In the genomic region with DNA sequence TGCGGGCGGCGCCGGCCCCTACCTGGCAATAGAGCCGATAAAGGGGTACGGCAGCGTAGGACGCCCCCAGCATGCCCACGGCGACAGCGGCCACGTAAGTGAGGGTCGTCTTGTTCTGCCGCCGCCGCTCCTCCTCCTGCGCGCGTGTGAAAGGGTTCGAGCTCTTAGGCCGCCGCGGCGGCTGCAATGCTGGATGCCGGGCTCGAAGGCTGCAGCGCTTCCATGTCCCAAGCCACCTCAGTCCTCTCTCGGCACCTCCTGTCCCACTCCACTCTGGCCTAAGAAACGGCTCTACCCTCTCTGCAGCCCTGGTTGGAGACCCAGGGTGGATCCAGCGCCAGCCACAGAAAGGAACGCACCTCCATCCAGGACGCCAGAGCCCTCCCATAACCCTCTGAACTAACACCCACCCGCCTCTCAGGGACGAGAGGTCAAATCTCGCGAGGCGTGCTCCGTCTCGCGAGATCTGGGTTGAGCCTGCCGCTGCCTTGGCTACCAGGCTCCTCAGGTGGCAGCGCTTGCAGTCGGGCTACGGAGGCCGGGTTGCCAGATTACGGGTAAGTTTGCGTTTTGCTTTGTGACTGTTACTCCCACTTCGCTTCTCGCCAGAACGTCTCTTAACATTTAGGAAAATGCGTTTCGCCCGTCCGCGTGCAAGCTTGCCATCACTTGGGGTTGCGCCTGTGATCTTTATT, we compare ENCODE assay signal across 1 cellular context.
A peak's percentile ranks its signal among the peaks of the same experiment; 100 is the strongest.
TF ChIP-seq lines count a peak whose summit lies in the region.

Gene COX11, minus strand, starts transcription at position 396 of the 695 bp plus-strand sequence. Its CDS starts 8 bp downstream, at position 388.
Gene STXBP4, plus strand, starts transcription at position 507 of the 695 bp plus-strand sequence. CDS start 17,455 bp downstream, outside the sequence.

TF ChIP-seq in WTC11, 78 proteins besides CTCF, POLR2A, EP300 and RAD21 (continued from another document and continues in another):
- TF ChIP-seq, protein P1, sequence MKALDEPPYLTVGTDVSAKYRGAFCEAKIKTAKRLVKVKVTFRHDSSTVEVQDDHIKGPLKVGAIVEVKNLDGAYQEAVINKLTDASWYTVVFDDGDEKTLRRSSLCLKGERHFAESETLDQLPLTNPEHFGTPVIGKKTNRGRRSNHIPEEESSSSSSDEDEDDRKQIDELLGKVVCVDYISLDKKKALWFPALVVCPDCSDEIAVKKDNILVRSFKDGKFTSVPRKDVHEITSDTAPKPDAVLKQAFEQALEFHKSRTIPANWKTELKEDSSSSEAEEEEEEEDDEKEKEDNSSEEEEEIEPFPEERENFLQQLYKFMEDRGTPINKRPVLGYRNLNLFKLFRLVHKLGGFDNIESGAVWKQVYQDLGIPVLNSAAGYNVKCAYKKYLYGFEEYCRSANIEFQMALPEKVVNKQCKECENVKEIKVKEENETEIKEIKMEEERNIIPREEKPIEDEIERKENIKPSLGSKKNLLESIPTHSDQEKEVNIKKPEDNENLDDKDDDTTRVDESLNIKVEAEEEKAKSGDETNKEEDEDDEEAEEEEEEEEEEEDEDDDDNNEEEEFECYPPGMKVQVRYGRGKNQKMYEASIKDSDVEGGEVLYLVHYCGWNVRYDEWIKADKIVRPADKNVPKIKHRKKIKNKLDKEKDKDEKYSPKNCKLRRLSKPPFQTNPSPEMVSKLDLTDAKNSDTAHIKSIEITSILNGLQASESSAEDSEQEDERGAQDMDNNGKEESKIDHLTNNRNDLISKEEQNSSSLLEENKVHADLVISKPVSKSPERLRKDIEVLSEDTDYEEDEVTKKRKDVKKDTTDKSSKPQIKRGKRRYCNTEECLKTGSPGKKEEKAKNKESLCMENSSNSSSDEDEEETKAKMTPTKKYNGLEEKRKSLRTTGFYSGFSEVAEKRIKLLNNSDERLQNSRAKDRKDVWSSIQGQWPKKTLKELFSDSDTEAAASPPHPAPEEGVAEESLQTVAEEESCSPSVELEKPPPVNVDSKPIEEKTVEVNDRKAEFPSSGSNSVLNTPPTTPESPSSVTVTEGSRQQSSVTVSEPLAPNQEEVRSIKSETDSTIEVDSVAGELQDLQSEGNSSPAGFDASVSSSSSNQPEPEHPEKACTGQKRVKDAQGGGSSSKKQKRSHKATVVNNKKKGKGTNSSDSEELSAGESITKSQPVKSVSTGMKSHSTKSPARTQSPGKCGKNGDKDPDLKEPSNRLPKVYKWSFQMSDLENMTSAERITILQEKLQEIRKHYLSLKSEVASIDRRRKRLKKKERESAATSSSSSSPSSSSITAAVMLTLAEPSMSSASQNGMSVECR (CRISPR knock-in tag; IDR thresholded peaks at IDR 0.05; ENCODE audit: borderline replicate concordance): peak; percentile 72; the same call in 1 of the 2 replicates
- no peak for TF ChIP-seq FOXJ3 (CRISPR knock-in tag; IDR thresholded peaks at IDR 0.05; ENCODE audit: borderline replicate concordance)
- TF ChIP-seq FOXK1 (CRISPR knock-in tag; IDR thresholded peaks at IDR 0.05): peak; percentile 72
- TF ChIP-seq HMGA2 (CRISPR knock-in tag; IDR thresholded peaks at IDR 0.05): no peak
- TF ChIP-seq, protein P2, sequence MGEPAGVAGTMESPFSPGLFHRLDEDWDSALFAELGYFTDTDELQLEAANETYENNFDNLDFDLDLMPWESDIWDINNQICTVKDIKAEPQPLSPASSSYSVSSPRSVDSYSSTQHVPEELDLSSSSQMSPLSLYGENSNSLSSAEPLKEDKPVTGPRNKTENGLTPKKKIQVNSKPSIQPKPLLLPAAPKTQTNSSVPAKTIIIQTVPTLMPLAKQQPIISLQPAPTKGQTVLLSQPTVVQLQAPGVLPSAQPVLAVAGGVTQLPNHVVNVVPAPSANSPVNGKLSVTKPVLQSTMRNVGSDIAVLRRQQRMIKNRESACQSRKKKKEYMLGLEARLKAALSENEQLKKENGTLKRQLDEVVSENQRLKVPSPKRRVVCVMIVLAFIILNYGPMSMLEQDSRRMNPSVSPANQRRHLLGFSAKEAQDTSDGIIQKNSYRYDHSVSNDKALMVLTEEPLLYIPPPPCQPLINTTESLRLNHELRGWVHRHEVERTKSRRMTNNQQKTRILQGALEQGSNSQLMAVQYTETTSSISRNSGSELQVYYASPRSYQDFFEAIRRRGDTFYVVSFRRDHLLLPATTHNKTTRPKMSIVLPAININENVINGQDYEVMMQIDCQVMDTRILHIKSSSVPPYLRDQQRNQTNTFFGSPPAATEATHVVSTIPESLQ (CRISPR knock-in tag; IDR thresholded peaks at IDR 0.05): no peak
- TF ChIP-seq GRHL2 (CRISPR knock-in tag; IDR thresholded peaks at IDR 0.05; ENCODE audit: insufficient replicate concordance, severe bottlenecking): no peak
- TF ChIP-seq ZNF671 (CRISPR knock-in tag; IDR thresholded peaks at IDR 0.05): no peak
- no peak for TF ChIP-seq PREB (CRISPR knock-in tag; IDR thresholded peaks at IDR 0.05; ENCODE audit: borderline replicate concordance)
- TF ChIP-seq, protein P3, sequence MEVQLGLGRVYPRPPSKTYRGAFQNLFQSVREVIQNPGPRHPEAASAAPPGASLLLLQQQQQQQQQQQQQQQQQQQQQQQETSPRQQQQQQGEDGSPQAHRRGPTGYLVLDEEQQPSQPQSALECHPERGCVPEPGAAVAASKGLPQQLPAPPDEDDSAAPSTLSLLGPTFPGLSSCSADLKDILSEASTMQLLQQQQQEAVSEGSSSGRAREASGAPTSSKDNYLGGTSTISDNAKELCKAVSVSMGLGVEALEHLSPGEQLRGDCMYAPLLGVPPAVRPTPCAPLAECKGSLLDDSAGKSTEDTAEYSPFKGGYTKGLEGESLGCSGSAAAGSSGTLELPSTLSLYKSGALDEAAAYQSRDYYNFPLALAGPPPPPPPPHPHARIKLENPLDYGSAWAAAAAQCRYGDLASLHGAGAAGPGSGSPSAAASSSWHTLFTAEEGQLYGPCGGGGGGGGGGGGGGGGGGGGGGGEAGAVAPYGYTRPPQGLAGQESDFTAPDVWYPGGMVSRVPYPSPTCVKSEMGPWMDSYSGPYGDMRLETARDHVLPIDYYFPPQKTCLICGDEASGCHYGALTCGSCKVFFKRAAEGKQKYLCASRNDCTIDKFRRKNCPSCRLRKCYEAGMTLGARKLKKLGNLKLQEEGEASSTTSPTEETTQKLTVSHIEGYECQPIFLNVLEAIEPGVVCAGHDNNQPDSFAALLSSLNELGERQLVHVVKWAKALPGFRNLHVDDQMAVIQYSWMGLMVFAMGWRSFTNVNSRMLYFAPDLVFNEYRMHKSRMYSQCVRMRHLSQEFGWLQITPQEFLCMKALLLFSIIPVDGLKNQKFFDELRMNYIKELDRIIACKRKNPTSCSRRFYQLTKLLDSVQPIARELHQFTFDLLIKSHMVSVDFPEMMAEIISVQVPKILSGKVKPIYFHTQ (CRISPR knock-in tag; IDR thresholded peaks at IDR 0.05): 0 out of 2 replicates have a peak, but pooled peaks have one; percentile 48
- TF ChIP-seq, protein P4, sequence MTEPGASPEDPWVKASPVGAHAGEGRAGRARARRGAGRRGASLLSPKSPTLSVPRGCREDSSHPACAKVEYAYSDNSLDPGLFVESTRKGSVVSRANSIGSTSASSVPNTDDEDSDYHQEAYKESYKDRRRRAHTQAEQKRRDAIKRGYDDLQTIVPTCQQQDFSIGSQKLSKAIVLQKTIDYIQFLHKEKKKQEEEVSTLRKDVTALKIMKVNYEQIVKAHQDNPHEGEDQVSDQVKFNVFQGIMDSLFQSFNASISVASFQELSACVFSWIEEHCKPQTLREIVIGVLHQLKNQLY (CRISPR knock-in tag; IDR thresholded peaks at IDR 0.05): no peak
- TF ChIP-seq, protein P5, sequence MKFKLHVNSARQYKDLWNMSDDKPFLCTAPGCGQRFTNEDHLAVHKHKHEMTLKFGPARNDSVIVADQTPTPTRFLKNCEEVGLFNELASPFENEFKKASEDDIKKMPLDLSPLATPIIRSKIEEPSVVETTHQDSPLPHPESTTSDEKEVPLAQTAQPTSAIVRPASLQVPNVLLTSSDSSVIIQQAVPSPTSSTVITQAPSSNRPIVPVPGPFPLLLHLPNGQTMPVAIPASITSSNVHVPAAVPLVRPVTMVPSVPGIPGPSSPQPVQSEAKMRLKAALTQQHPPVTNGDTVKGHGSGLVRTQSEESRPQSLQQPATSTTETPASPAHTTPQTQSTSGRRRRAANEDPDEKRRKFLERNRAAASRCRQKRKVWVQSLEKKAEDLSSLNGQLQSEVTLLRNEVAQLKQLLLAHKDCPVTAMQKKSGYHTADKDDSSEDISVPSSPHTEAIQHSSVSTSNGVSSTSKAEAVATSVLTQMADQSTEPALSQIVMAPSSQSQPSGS (CRISPR knock-in tag; IDR thresholded peaks at IDR 0.05; ENCODE audit: borderline replicate concordance, low read depth): no peak
- TF ChIP-seq NFE2L1 (CRISPR knock-in tag; IDR thresholded peaks at IDR 0.05): no peak
- TF ChIP-seq MYBL2 (CRISPR knock-in tag; IDR thresholded peaks at IDR 0.05): peak; percentile 71
- TF ChIP-seq TEAD1 (CRISPR knock-in tag; IDR thresholded peaks at IDR 0.05): peak; percentile 79
- TF ChIP-seq KAT7 (CRISPR knock-in tag; IDR thresholded peaks at IDR 0.05; ENCODE audit: borderline replicate concordance): no peak
- no peak for TF ChIP-seq NR1H2 (CRISPR knock-in tag; IDR thresholded peaks at IDR 0.05)
- TF ChIP-seq ZNF281 (CRISPR knock-in tag; IDR thresholded peaks at IDR 0.05): no peak
- peak; percentile 49; the same call in 1 of the 2 replicates for TF ChIP-seq SP1 (CRISPR knock-in tag; conservative IDR thresholded peaks at IDR 0.05)
- no peak for TF ChIP-seq ZNF138 (CRISPR knock-in tag; conservative IDR thresholded peaks at IDR 0.05)
- no peak for TF ChIP-seq ZMAT4 (CRISPR knock-in tag; IDR thresholded peaks at IDR 0.05)
- no peak for TF ChIP-seq CBFB (CRISPR knock-in tag; IDR thresholded peaks at IDR 0.05; ENCODE audit: low read depth)
- TF ChIP-seq NFATC4 (CRISPR knock-in tag; IDR thresholded peaks at IDR 0.05): no peak
- TF ChIP-seq ATF1 (CRISPR knock-in tag; IDR thresholded peaks at IDR 0.05): no peak
- no peak for TF ChIP-seq ZNF423 (CRISPR knock-in tag; IDR thresholded peaks at IDR 0.05)
- no peak for TF ChIP-seq ESRRA (CRISPR knock-in tag; IDR thresholded peaks at IDR 0.05; ENCODE audit: borderline replicate concordance)
- TF ChIP-seq JAZF1 (CRISPR knock-in tag; IDR thresholded peaks at IDR 0.05): no peak
- no peak; the same call in 1 of the 2 replicates for TF ChIP-seq CREM (CRISPR knock-in tag; IDR thresholded peaks at IDR 0.05)
- TF ChIP-seq, protein P6, sequence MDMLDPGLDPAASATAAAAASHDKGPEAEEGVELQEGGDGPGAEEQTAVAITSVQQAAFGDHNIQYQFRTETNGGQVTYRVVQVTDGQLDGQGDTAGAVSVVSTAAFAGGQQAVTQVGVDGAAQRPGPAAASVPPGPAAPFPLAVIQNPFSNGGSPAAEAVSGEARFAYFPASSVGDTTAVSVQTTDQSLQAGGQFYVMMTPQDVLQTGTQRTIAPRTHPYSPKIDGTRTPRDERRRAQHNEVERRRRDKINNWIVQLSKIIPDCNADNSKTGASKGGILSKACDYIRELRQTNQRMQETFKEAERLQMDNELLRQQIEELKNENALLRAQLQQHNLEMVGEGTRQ (CRISPR knock-in tag; IDR thresholded peaks at IDR 0.05): no peak
- TF ChIP-seq IRF1 (CRISPR knock-in tag; IDR thresholded peaks at IDR 0.05): 0 out of 2 replicates have a peak, but pooled peaks have one; percentile 44
- TF ChIP-seq SMAD4 (CRISPR knock-in tag; IDR thresholded peaks at IDR 0.05): no peak
- no peak for TF ChIP-seq ZNF396 (CRISPR knock-in tag; IDR thresholded peaks at IDR 0.05; ENCODE audit: borderline replicate concordance)
- no peak for TF ChIP-seq STAT6 (CRISPR knock-in tag; conservative IDR thresholded peaks at IDR 0.05; ENCODE audit: low read depth)
